ENCODE assay signal across 23 cellular contexts in genomic region chr3:46844397-46844796, GRCh38. TPM values are rescaled to one million over a fixed set of nuclear protein-coding genes. Genes with fewer than 3 reads are reported as not detected.
DNase-seq lines count a peak whose midpoint lies in the region; ATAC-seq and TF ChIP-seq lines count a peak whose summit lies in the region.
"Had no signal": no experiment of that assay in that cellular context is flagged by ENCODE, and none has a peak within 500 bp of the region (broad histone marks: within the 10 kb centered on the region; RNA-seq: fewer than 3 reads in every experiment).

No MANE protein-coding gene starts in this region.

- H3K27me3 ChIP-seq in CD8-positive, alpha-beta T cell (ENCODE audit: insufficient read depth, low read length) = no peaks in the 10 kb centered on the region
- H3K27me3 ChIP-seq in endodermal cell (ENCODE audit: control insufficient read depth, insufficient read depth, low read length, poor library complexity, severe bottlenecking) = no peaks in the 10 kb centered on the region
- no peaks in the 10 kb centered on the region for H3K27me3 ChIP-seq in trophoblast cell (ENCODE audit: insufficient read depth, low read length)
- H3K27me3 ChIP-seq: BLaER1 treated with 17β-estradiol and CSF1 and Interleukin-3, amounts not matched to agents 10 nM and 100 nM; testis had no signal

- no peak overlapping the region for H3K9ac ChIP-seq in endodermal cell (ENCODE audit: extremely low read depth, low read length, poor library complexity, severe bottlenecking)
- no peak overlapping the region for H3K9ac ChIP-seq in trophoblast cell (ENCODE audit: low read length)

- CTCF ChIA-PET in CD8-positive, alpha-beta T cell (lab: Charles Lee) = no interaction called here

- no peak overlapping the region for H4K12ac ChIP-seq in trophoblast cell (ENCODE audit: low read depth, low read length)

- H2BK5ac ChIP-seq in trophoblast cell (ENCODE audit: low read depth, low read length, poor library complexity) = no peak overlapping the region

- 88 to 100% methylated on average over 1 to 3 of the region's 3 CpGs for WGBS in endodermal cell (ENCODE audit: insufficient coverage in 1 of 2, insufficient read length in 1 of 2), 2 experiments
- WGBS in trophoblast cell (ENCODE audit: extremely low coverage, insufficient coverage, insufficient read length) = no CpG with 5 or more reads among the region's 3 CpGs

- no peak overlapping the region for H3K14ac ChIP-seq in trophoblast cell (ENCODE audit: low read length)

- no peak overlapping the region for H2AFZ ChIP-seq in trophoblast cell (ENCODE audit: insufficient read depth, low read length, poor library complexity)

- intact Hi-C loops in CD8-positive, alpha-beta T cell (cut with DNase I, micrococcal nuclease) = no loop called here

- POLR2A ChIA-PET in CD8-positive, alpha-beta T cell (lab: Charles Lee) = no interaction called here

- peak overlapping the region; percentile 43 for H3K4me3 Mint-ChIP-seq in T-helper 1 cell treated with Interleukin-12 subunit alpha and Interleukin-12 subunit beta and Interleukin-4 antibody, amounts not matched to agents 30 μg/mL and 1 μg/mL, for 36 hours
- H3K4me3 Mint-ChIP-seq in CD8-positive, alpha-beta T cell = peak overlapping the region; percentile 59
- H3K4me3 Mint-ChIP-seq in endodermal cell = peak overlapping the region; percentile 57

- peaks cover 2% of the 10 kb centered on the region for H3K4me1 Mint-ChIP-seq in T-helper 1 cell treated with Interleukin-12 subunit alpha and Interleukin-12 subunit beta and Interleukin-4 antibody, amounts not matched to agents 30 μg/mL and 1 μg/mL, for 36 hours (ENCODE audit: low read depth)
- H3K4me1 Mint-ChIP-seq in CD8-positive, alpha-beta T cell (ENCODE audit: low read depth) = peaks cover 11% of the 10 kb centered on the region
- peaks cover 20% of the 10 kb centered on the region for H3K4me1 Mint-ChIP-seq in endodermal cell

- no peak for TF ChIP-seq CTCF in CD8-positive, alpha-beta T cell (IDR thresholded peaks at IDR 0.05)
- no peak for TF ChIP-seq CTCF in endodermal cell (conservative IDR thresholded peaks at IDR 0.05)

- H3K4me1 ChIP-seq in CD8-positive, alpha-beta T cell (ENCODE audit: insufficient read depth, low read length) = peaks cover 10% of the 10 kb centered on the region
- no peaks in the 10 kb centered on the region for H3K4me1 ChIP-seq in endodermal cell (ENCODE audit: control insufficient read depth, insufficient read depth, low read length)
- peaks cover 10 to 19% of the 10 kb centered on the region in 2 experiments for H3K4me1 ChIP-seq in trophoblast cell (ENCODE audit: control insufficient read depth in 1 of 2, insufficient read depth in 2 of 2, low read length in 2 of 2)
- H3K4me1 ChIP-seq: HAP-1 had no signal

- H3K4me2 ChIP-seq in trophoblast cell (ENCODE audit: low read length) = no peak overlapping the region

- H4K91ac ChIP-seq in trophoblast cell (ENCODE audit: low read depth, low read length) = peak overlapping the region; percentile 10

- H2BK12ac ChIP-seq in trophoblast cell (ENCODE audit: low read length) = no peak overlapping the region

- H3K4me3 ChIP-seq in CD8-positive, alpha-beta T cell (ENCODE audit: low read depth, low read length) = no peak overlapping the region
- no peak overlapping the region for H3K4me3 ChIP-seq in endodermal cell (ENCODE audit: low read length)
- H3K4me3 ChIP-seq in trophoblast cell (ENCODE audit: low read depth, low read length) = no peak overlapping the region
- H3K4me3 ChIP-seq: HAP-1, K562 had no signal

- peaks cover 4% of the 10 kb centered on the region for H3K9me3 ChIP-seq in CD8-positive, alpha-beta T cell (ENCODE audit: low read length)
- H3K9me3 ChIP-seq in endodermal cell (ENCODE audit: control insufficient read depth, low read length) (peaks cover 33% of the 10 kb centered on the region), trophoblast cell (ENCODE audit: insufficient read depth, low read depth, low read length) (peaks cover 2% of the 10 kb centered on the region)
- H3K9me3 ChIP-seq: testis had no signal

- no peak overlapping the region for H3K27ac Mint-ChIP-seq in T-helper 1 cell treated with Interleukin-12 subunit alpha and Interleukin-12 subunit beta and Interleukin-4 antibody, amounts not matched to agents 30 μg/mL and 1 μg/mL, for 36 hours
- H3K27ac Mint-ChIP-seq in CD8-positive, alpha-beta T cell = no peak overlapping the region
- H3K27ac Mint-ChIP-seq in endodermal cell = no peak overlapping the region

- H3K27ac ChIP-seq in CD8-positive, alpha-beta T cell (ENCODE audit: low read depth, low read length) = no peak overlapping the region
- H3K27ac ChIP-seq in endodermal cell (ENCODE audit: low read depth, low read length) (no peak overlapping the region), trophoblast cell (ENCODE audit: low read depth, low read length) (no peak overlapping the region)
- H3K27ac ChIP-seq: 22Rv1 had no signal

- no peak overlapping the region for H4K8ac ChIP-seq in trophoblast cell (ENCODE audit: low read depth, low read length)

- peaks cover 3% of the 10 kb centered on the region for H3K79me2 ChIP-seq in trophoblast cell (ENCODE audit: control insufficient read depth, insufficient read depth, low read length, poor library complexity)

- no peak overlapping the region for H2BK120ac ChIP-seq in trophoblast cell (ENCODE audit: insufficient read depth, low read length, poor library complexity)

- H3K9me3 Mint-ChIP-seq in T-helper 1 cell treated with Interleukin-12 subunit alpha and Interleukin-12 subunit beta and Interleukin-4 antibody, amounts not matched to agents 30 μg/mL and 1 μg/mL, for 36 hours = peaks cover 21% of the 10 kb centered on the region
- H3K9me3 Mint-ChIP-seq in CD8-positive, alpha-beta T cell = peaks cover 25% of the 10 kb centered on the region
- H3K9me3 Mint-ChIP-seq in endodermal cell = peaks cover 35% of the 10 kb centered on the region

- peaks cover 4% of the 10 kb centered on the region for H3K36me3 Mint-ChIP-seq in T-helper 1 cell treated with Interleukin-12 subunit alpha and Interleukin-12 subunit beta and Interleukin-4 antibody, amounts not matched to agents 30 μg/mL and 1 μg/mL, for 36 hours (ENCODE audit: low read depth)
- peaks cover 8% of the 10 kb centered on the region for H3K36me3 Mint-ChIP-seq in CD8-positive, alpha-beta T cell
- peaks cover 4% of the 10 kb centered on the region for H3K36me3 Mint-ChIP-seq in endodermal cell (ENCODE audit: low read depth)

- no peaks in the 10 kb centered on the region for H3K36me3 ChIP-seq in CD8-positive, alpha-beta T cell (ENCODE audit: insufficient read depth, low read length)
- H3K36me3 ChIP-seq in endodermal cell (ENCODE audit: control insufficient read depth, insufficient read depth, low read length) = no peaks in the 10 kb centered on the region
- H3K36me3 ChIP-seq in trophoblast cell (ENCODE audit: control insufficient read depth in 1 of 2, insufficient read depth in 2 of 2, low read length in 2 of 2) = no peaks in the 10 kb centered on the region
- H3K36me3 ChIP-seq: BLaER1 treated with 17β-estradiol and CSF1 and Interleukin-3, amounts not matched to agents 10 nM and 100 nM; HAP-1 had no signal

- peaks cover 32% of the 10 kb centered on the region for H3K27me3 Mint-ChIP-seq in T-helper 1 cell treated with Interleukin-12 subunit alpha and Interleukin-12 subunit beta and Interleukin-4 antibody, amounts not matched to agents 30 μg/mL and 1 μg/mL, for 36 hours (ENCODE audit: low read depth)
- H3K27me3 Mint-ChIP-seq in CD8-positive, alpha-beta T cell (ENCODE audit: low read depth) = no peaks in the 10 kb centered on the region
- H3K27me3 Mint-ChIP-seq in endodermal cell (ENCODE audit: insufficient read depth) = peaks cover 5% of the 10 kb centered on the region

- no peak for ATAC-seq in CD8-positive, alpha-beta T cell
- ATAC-seq in GM18519 (IDR thresholded peaks at IDR 0.05; ENCODE audit: low FRiP score, unreplicated experiment) = no peak
- no peak for ATAC-seq in GM19023 (IDR thresholded peaks at IDR 0.05; ENCODE audit: unreplicated experiment)
- ATAC-seq in GM19324 (IDR thresholded peaks at IDR 0.05; ENCODE audit: low FRiP score, unreplicated experiment) = no peak
- ATAC-seq: K562 had no signal

- no peak for DNase-seq in T-helper 1 cell
- no peak for DNase-seq in CD8-positive, alpha-beta T cell
- peak; percentile 52 for DNase-seq in endodermal cell
- no peak for DNase-seq in trophoblast cell
- DNase-seq: activated CD4-positive, CD25-positive, alpha-beta regulatory T cell; central memory CD4-positive, alpha-beta T cell; DMS53; effector CD4-positive, alpha-beta T cell; NCI-H1048; NCI-H2081; NCI-H510A; SHP77; stimulated activated CD4-positive, alpha-beta T cell treated with anti-CD3 and anti-CD28 coated beads, Interleukin-2, amount 100 ng/mL, for 48 hours; testis had no signal

- no peak overlapping the region for H3K4ac ChIP-seq in trophoblast cell (ENCODE audit: low read depth, low read length)

- peaks cover 15% of the 10 kb centered on the region for H3K79me1 ChIP-seq in trophoblast cell (ENCODE audit: low read length)

- H3K23ac ChIP-seq in trophoblast cell (ENCODE audit: low read length) = no peak overlapping the region

- H3K18ac ChIP-seq in trophoblast cell (ENCODE audit: low read length) = no peak overlapping the region

- H2AK5ac ChIP-seq in trophoblast cell (ENCODE audit: low read length) = peak overlapping the region; percentile 44

RNA-seq across cellular contexts. Expression of gene MYL3, which starts 18.8 kb away (rescaled TPM):
- not detected for total RNA-seq in CD8-positive, alpha-beta T cell
- total RNA-seq in endodermal cell = 1 to 10 TPM; 1.6 to 2.3 TPM
- 1.4 TPM for polyA plus RNA-seq in endodermal cell (2013, experiment 1 of 2)
- 0.70 TPM for polyA plus RNA-seq in endodermal cell (2013, experiment 2 of 2)
- polyA plus RNA-seq in trophoblast cell (2013) = 0.86 and 1.3 TPM in 2 replicates
- total RNA-seq: T-helper 1 cell treated with Interleukin-12 subunit alpha and Interleukin-12 subunit beta and Interleukin-4 antibody, amounts not matched to agents 30 ng/mL and 1 ng/mL, for 36 hours had no signal

RNA-seq across cellular contexts. Expression of gene PTH1R, which starts 33.1 kb away (rescaled TPM):
- total RNA-seq in CD8-positive, alpha-beta T cell = not detected
- 1 to 10 TPM in 1 of 2 donors, under 1 TPM in 1; 0.69 to 4.8 TPM for total RNA-seq in endodermal cell
- 5.2 TPM for polyA plus RNA-seq in endodermal cell (2013, experiment 1 of 2)
- 4.3 TPM for polyA plus RNA-seq in endodermal cell (2013, experiment 2 of 2)
- 9.5 and 11.3 TPM in 2 replicates for polyA plus RNA-seq in trophoblast cell (2013)
- total RNA-seq: K562; T-helper 1 cell treated with Interleukin-12 subunit alpha and Interleukin-12 subunit beta and Interleukin-4 antibody, amounts not matched to agents 30 ng/mL and 1 ng/mL, for 36 hours had no signal
- polyA plus RNA-seq: K562 had no signal
